In the genomic region with DNA sequence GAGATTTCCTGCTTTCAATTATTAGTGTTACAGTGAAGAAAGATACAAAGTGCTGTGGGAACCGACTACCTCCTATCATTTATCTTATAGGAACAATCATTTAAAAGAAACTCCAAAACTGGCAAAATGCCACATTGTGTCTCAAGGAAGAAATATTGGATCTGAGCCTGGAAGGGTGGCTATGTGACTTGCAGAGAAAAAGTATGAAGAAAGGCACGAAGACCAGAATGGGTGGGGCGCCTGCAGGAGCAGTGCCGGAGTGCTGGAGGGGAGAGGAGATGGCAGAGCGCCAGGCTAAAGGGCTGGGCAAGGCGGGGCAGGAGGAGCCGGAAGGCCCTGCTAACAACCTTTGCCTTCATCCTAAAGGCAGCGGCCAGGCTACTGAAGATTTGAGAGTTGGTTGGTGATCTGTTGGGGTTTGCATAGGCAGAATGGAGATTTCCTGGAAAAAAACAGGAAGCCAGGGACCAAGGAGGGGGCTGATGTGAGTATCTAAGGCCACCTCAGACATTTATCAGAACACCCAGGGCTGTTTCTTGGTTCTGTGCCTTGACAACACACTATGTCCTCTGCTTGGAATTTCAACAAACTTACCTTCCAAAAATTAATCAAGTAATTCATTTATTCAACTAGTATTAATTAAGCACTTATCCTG, we compare ENCODE assay signal across 11 cellular contexts.
DNase-seq lines count a peak whose midpoint lies in the region; ATAC-seq, FAIRE-seq and TF ChIP-seq lines count a peak whose summit lies in the region.
"Had no signal": no experiment of that assay in that cellular context is flagged by ENCODE, and none has a peak within 500 bp of the region (broad histone marks: within the 10 kb centered on the region; RNA-seq: fewer than 3 reads in every experiment).

No MANE protein-coding gene starts in this region.

- WGBS in small intestine, 3 donors = 7 to 37% (median 28%) methylated on average over 8 of the region's 8 CpGs

- DNase-seq in H4 (ENCODE audit: low spot score) (peak; percentile 86), RWPE2 (ENCODE audit: low spot score) (peak; percentile 100), fibroblast of peridontal ligament (ENCODE audit: extremely low read depth) (peak; percentile 1), small intestine (peak; percentile 98), osteoblast (ENCODE audit: insufficient read length, low spot score, missing footprints) (no peak)
- DNase-seq in activated CD4-positive, alpha-beta T cell treated with anti-CD3 and anti-CD28 coated beads for 1 hour = no peak
- DNase-seq: activated T-cell treated with anti-CD3 and anti-CD28 coated beads, Interleukin-2, amount 50 U/mL, for 24 hours had no signal

- no peak overlapping the region for H3K4me3 Mint-ChIP-seq in stimulated activated memory B cell treated with anti-CD40 and anti-IgM and Interleukin-4, amounts not matched to agents 10 μg/mL and 1 μg/mL and 100 μg/mL, for 72 hours
- H3K4me3 Mint-ChIP-seq: activated T-cell treated with anti-CD3 and anti-CD28 coated beads, Interleukin-2, amount 50 U/mL, for 24 hours had no signal

- H3K4me2 ChIP-seq in osteoblast (ENCODE audit: insufficient read depth, low read length) = no peak overlapping the region

- no peaks in the 10 kb centered on the region for H3K79me2 ChIP-seq in osteoblast (ENCODE audit: insufficient read depth, low read length)

- no peaks in the 10 kb centered on the region for H4K20me1 ChIP-seq in osteoblast (ENCODE audit: insufficient read depth, low read length)

- H3K4me1 Mint-ChIP-seq in stimulated activated memory B cell treated with anti-CD40 and anti-IgM and Interleukin-4, amounts not matched to agents 10 μg/mL and 1 μg/mL and 100 μg/mL, for 72 hours = no peaks in the 10 kb centered on the region

- TF ChIP-seq CTCF in RWPE2 (IDR thresholded peaks at IDR 0.05; ENCODE audit: poor library complexity, severe bottlenecking) = no peak
- TF ChIP-seq CTCF in osteoblast (IDR thresholded peaks at IDR 0.05; ENCODE audit: extremely low read depth, low read depth, low read length) = no peak

- no peaks in the 10 kb centered on the region for H3K9me3 ChIP-seq in RWPE2 (ENCODE audit: severe bottlenecking)
- H3K9me3 ChIP-seq in small intestine (ENCODE audit: control insufficient read depth, low read depth) = no peaks in the 10 kb centered on the region
- no peaks in the 10 kb centered on the region for H3K9me3 ChIP-seq in osteoblast (ENCODE audit: low read depth, low read length)

- H2AFZ ChIP-seq in osteoblast (ENCODE audit: low read length) = no peak overlapping the region

- no peak overlapping the region for H3K4me3 ChIP-seq in RWPE2 (ENCODE audit: severe bottlenecking)
- H3K4me3 ChIP-seq in small intestine (ENCODE audit: low read depth in 1 of 2, low read length in 2 of 2) = no peak overlapping the region
- H3K4me3 ChIP-seq in osteoblast (ENCODE audit: insufficient read depth, low read length) = no peak overlapping the region
- H3K4me3 ChIP-seq: coronary artery had no signal

- H3K27ac ChIP-seq in RWPE2 (ENCODE audit: poor library complexity, severe bottlenecking) = peak overlapping the region; percentile 76
- peak overlapping the region; percentile 52 to 76 for H3K27ac ChIP-seq in small intestine (ENCODE audit: low read depth in 1 of 2, low read length in 1 of 2)
- H3K27ac ChIP-seq in osteoblast (ENCODE audit: low read depth, low read length) = no peak overlapping the region
- H3K27ac ChIP-seq: coronary artery had no signal

- no peak overlapping the region for H3K27ac Mint-ChIP-seq in stimulated activated memory B cell treated with anti-CD40 and anti-IgM and Interleukin-4, amounts not matched to agents 10 μg/mL and 1 μg/mL and 100 μg/mL, for 72 hours
- H3K27ac Mint-ChIP-seq: activated T-cell treated with anti-CD3 and anti-CD28 coated beads, Interleukin-2, amount 50 U/mL, for 24 hours had no signal

- H3K27me3 ChIP-seq in RWPE2 (ENCODE audit: insufficient read depth, poor library complexity, severe bottlenecking) (no peaks in the 10 kb centered on the region), small intestine (ENCODE audit: control insufficient read depth in 2 of 2, insufficient read depth in 2 of 2, low read length in 2 of 2) (no peaks in the 10 kb centered on the region), osteoblast (ENCODE audit: insufficient read depth, low read length) (no peaks in the 10 kb centered on the region)

- FAIRE-seq in small intestine (lab: Jason Lieb, UNC) = no peak
- FAIRE-seq: islet of Langerhans had no signal

- H3K36me3 ChIP-seq in RWPE2 (ENCODE audit: low read depth) = no peaks in the 10 kb centered on the region
- no peaks in the 10 kb centered on the region for H3K36me3 ChIP-seq in small intestine (ENCODE audit: control insufficient read depth in 2 of 2, insufficient read depth in 2 of 2, low read length in 2 of 2)
- H3K36me3 ChIP-seq in osteoblast (ENCODE audit: insufficient read depth, low read length) = no peaks in the 10 kb centered on the region

- no peaks in the 10 kb centered on the region for H3K36me3 Mint-ChIP-seq in stimulated activated memory B cell treated with anti-CD40 and anti-IgM and Interleukin-4, amounts not matched to agents 10 μg/mL and 1 μg/mL and 100 μg/mL, for 72 hours

- peaks cover 21% of the 10 kb centered on the region for H3K27me3 Mint-ChIP-seq in stimulated activated memory B cell treated with anti-CD40 and anti-IgM and Interleukin-4, amounts not matched to agents 10 μg/mL and 1 μg/mL and 100 μg/mL, for 72 hours

- H3K4me1 ChIP-seq in RWPE2 (ENCODE audit: insufficient read depth, poor library complexity, severe bottlenecking) (peaks cover 43% of the 10 kb centered on the region), small intestine (ENCODE audit: control insufficient read depth in 2 of 2, insufficient read depth in 1 of 2, low read depth in 1 of 2, low read length in 1 of 2) (peaks cover 7% of the 10 kb centered on the region in 2 donors), osteoblast (ENCODE audit: insufficient read depth, low read length) (peaks cover 12% of the 10 kb centered on the region)

- no peaks in the 10 kb centered on the region for H3K9me3 Mint-ChIP-seq in stimulated activated memory B cell treated with anti-CD40 and anti-IgM and Interleukin-4, amounts not matched to agents 10 μg/mL and 1 μg/mL and 100 μg/mL, for 72 hours
- H3K9me3 Mint-ChIP-seq: activated T-cell treated with anti-CD3 and anti-CD28 coated beads, Interleukin-2, amount 50 U/mL, for 24 hours had no signal

- ATAC-seq in RWPE2 (ENCODE audit: low read depth) (peak; percentile 73), GM21737 (IDR thresholded peaks at IDR 0.05; ENCODE audit: unreplicated experiment) (no peak)
- ATAC-seq in stimulated activated memory B cell treated with anti-CD40 and anti-IgM and Interleukin-4, amounts not matched to agents 10 μg/mL and 1 μg/mL and 100 μg/mL, for 72 hours = no peak

Comparison
In these comparisons a context has a peak if more than half of its experiments do, and no peak if none do; other contexts are left out.
1. DNase-seq: peak in H4 (single experiment), RWPE2 (single experiment), fibroblast of peridontal ligament (single experiment) and small intestine (single experiment); none in activated CD4-positive, alpha-beta T cell treated with anti-CD3 and anti-CD28 coated beads for 1 hour (single experiment) and osteoblast (single experiment).